18 cellular contexts compared by ENCODE assay signal in the genomic region with DNA sequence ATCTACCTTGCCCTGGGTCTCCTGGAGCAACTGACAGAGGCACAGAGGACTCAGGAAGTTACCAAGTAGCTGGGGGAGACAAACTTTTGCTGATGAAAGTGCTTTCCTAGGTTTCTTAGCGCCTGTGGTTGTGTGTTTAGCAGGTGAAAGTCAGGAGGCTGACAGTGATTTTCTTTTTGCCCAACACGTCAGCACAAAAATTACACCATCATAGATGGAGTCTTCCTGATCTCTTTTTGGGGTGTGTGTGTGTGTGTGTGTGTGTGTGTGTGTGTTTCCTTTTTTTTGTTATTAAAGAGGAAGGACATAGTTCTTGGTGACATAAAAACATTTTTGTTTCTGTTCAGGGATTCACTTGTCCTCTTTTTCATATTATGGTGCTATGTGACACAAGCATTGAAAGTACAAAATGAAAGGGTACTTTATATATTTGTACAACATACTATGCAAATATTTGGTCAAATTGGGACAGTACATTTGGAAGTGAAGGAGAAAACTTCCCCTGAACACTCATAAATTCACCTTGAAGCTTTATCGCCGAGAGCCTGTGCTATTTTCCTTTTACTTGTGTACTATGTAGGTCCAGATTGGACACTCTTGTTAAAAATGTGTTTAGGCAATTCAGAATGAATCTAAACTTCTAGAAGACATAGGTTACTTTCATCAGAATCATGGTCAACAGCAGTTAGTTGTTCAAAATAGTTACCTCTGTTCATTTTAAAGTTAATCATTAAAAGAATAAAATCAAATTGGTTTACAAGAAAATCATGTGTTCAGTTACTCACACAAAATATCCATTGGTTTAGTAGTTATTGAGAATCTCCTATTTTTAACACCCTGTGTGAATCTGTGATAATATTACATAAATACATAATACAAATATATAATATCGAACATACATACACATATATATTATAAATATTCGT.
A peak's percentile ranks its signal among the peaks of the same experiment; 100 is the strongest.
DNase-seq lines count a peak whose midpoint lies in the region; ATAC-seq and TF ChIP-seq lines count a peak whose summit lies in the region.
"Had no signal": no experiment of that assay in that cellular context is flagged by ENCODE, and none has a peak within 500 bp of the region (broad histone marks: within the 10 kb centered on the region; RNA-seq: fewer than 3 reads in every experiment).

No MANE protein-coding gene starts in this region.

- no peak overlapping the region for H3K27ac ChIP-seq in lower lobe of right lung
- H3K27ac ChIP-seq in substantia nigra (ENCODE audit: low read depth, low read length, poor library complexity, severe bottlenecking) = no peak overlapping the region
- H3K27ac ChIP-seq: HL-60 had no signal

- peak; percentile 33 to 47 for ATAC-seq in lower lobe of right lung
- ATAC-seq in GM18909 (IDR thresholded peaks at IDR 0.05; ENCODE audit: poor library complexity, unreplicated experiment) = no peak
- ATAC-seq: HCT116 had no signal

- intact Hi-C loops in lower lobe of right lung (cut with DNase I) = no loop called here

- H3K4me1 ChIP-seq in lower lobe of right lung = no peaks in the 10 kb centered on the region

- H3K4me3 ChIP-seq in epithelial cell of proximal tubule (ENCODE audit: low read depth, low read length) (no peak overlapping the region), lower lobe of right lung (no peak overlapping the region)

- DNase-seq in DMS53 (lab: John Stamatoyannopoulos, UW) (peak; percentile 15), DMS53 treated with DMSO at 0.1 percent for 48 hours (lab: John Stamatoyannopoulos, UW; ENCODE audit: unreplicated experiment) (no peak), epithelial cell of proximal tubule (ENCODE audit: low read depth) (peak; percentile 19), lower lobe of right lung (no peak), substantia nigra (lab: John Stamatoyannopoulos, UW) (no peak), T-helper 9 cell (no peak)
- DNase-seq in stimulated activated CD4-positive, alpha-beta T cell treated with anti-CD3 and anti-CD28 coated beads, Interleukin-4, amount 100 ng/mL, for 24 hours = no peak
- DNase-seq: 8988T; EL; NCI-H187; NCI-H446; NCI-H69; NK-92 treated with Interleukin-12 subunit alpha and Interleukin-12 subunit beta, amount 100 ng/mL, for 24 hours; OCI-M1; RPMI8226 had no signal

- H3K9me3 ChIP-seq in lower lobe of right lung = no peaks in the 10 kb centered on the region

- TF ChIP-seq CTCF in epithelial cell of proximal tubule (conservative IDR thresholded peaks at IDR 0.05; ENCODE audit: low read depth, low read length) (no peak), lower lobe of right lung (IDR thresholded peaks at IDR 0.05) (no peak)

- no peaks in the 10 kb centered on the region for H3K36me3 ChIP-seq in lower lobe of right lung

- no peaks in the 10 kb centered on the region for H3K27me3 ChIP-seq in lower lobe of right lung (ENCODE audit: low read depth)

Comparison
In these comparisons a context has a peak if more than half of its experiments do, and no peak if none do; other contexts are left out.
1. DNase-seq: peak in DMS53 (single experiment) and epithelial cell of proximal tubule (single experiment); none in DMS53 treated with DMSO at 0.1 percent for 48 hours (single experiment), lower lobe of right lung (single experiment), stimulated activated CD4-positive, alpha-beta T cell treated with anti-CD3 and anti-CD28 coated beads, Interleukin-4, amount 100 ng/mL, for 24 hours (single experiment), substantia nigra (0 of 49) and T-helper 9 cell (single experiment).